Comparison of ENCODE assay signal across 32 cellular contexts in the genomic region with DNA sequence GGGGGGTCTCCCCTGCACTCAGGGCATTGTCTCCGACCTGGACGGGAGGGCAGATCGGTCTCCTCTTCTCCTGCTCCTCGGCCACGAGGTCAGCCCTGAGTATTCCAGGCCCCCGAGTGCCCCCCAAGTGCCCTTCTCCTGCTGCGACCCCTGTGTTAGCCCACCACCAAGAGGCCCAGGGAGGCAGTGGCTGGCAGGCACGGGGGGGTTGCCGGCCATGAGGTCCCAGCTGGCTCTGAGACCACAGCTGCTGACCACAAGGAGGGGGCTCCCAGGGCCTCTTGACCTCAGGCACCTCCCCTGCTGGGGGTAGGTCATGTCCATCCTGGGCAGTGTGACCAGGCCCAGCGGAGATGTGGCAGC.
"Had no signal": no experiment of that assay in that cellular context is flagged by ENCODE, and none has a peak within 500 bp of the region (broad histone marks: within the 10 kb centered on the region; RNA-seq: fewer than 3 reads in every experiment).

No MANE protein-coding gene starts in this region.

- H3K27ac Mint-ChIP-seq: activated B cell treated with CpG ODN at 0.5 μM for 24 hours; activated CD4-positive, alpha-beta T cell treated with anti-CD3 and anti-CD28 coated beads, Interleukin-2, amount 10 ng/mL, durations not matched to agents 24 days and 14 days; activated CD8-positive, alpha-beta memory T cell treated with anti-CD3 and anti-CD28 coated beads, Interleukin-2, amount 10 ng/mL, durations not matched to agents 7 days and 5 days; activated naive CD4-positive, alpha-beta T cell treated with anti-CD3 and anti-CD28 coated beads, Interleukin-2, amount 50 U/mL, for 72 hours; activated naive CD8-positive, alpha-beta T cell treated with anti-CD3 and anti-CD28 coated beads, Interleukin-2, amount 50 U/mL, for 24 hours; activated T-cell treated with anti-CD3 and anti-CD28 coated beads, Interleukin-2, amount 50 U/mL, for 24 hours; activated T-helper 1 cell treated with anti-CD3 and anti-CD28 coated beads, Interleukin-12 subunit alpha, Interleukin-12 subunit beta, Interleukin-2, Interleukin-4 antibody, amounts not matched to agents 30 ng/mL and 10 ng/mL and 1 ng/mL, durations not matched to agents 14 hours and 24 hours and 36 hours; T-cell had no signal

- H3K4me3 Mint-ChIP-seq: activated B cell treated with CpG ODN at 0.5 μM for 24 hours; activated CD4-positive, alpha-beta T cell treated with anti-CD3 and anti-CD28 coated beads, Interleukin-2, amount 10 ng/mL, durations not matched to agents 24 days and 14 days; activated CD8-positive, alpha-beta memory T cell treated with anti-CD3 and anti-CD28 coated beads, Interleukin-2, amount 10 ng/mL, durations not matched to agents 7 days and 5 days; activated naive CD8-positive, alpha-beta T cell treated with anti-CD3 and anti-CD28 coated beads, Interleukin-2, amount 50 U/mL, for 24 hours; activated T-cell treated with anti-CD3 and anti-CD28 coated beads, Interleukin-2, amount 50 U/mL, for 24 hours; activated T-helper 1 cell treated with anti-CD3 and anti-CD28 coated beads, Interleukin-12 subunit alpha, Interleukin-12 subunit beta, Interleukin-2, Interleukin-4 antibody, amounts not matched to agents 30 ng/mL and 10 ng/mL and 1 ng/mL, durations not matched to agents 14 hours and 24 hours and 36 hours; brain; central memory CD8-positive, alpha-beta T cell; T-cell had no signal

- H3K9me3 Mint-ChIP-seq: activated CD4-positive, alpha-beta T cell treated with anti-CD3 and anti-CD28 coated beads, Interleukin-2, amount 10 ng/mL, durations not matched to agents 24 days and 14 days; activated naive CD4-positive, alpha-beta T cell treated with anti-CD3 and anti-CD28 coated beads, Interleukin-2, amount 50 U/mL, for 72 hours; activated naive CD8-positive, alpha-beta T cell treated with anti-CD3 and anti-CD28 coated beads, Interleukin-2, amount 50 U/mL, for 24 hours; activated T-cell treated with anti-CD3 and anti-CD28 coated beads, Interleukin-2, amount 50 U/mL, for 24 hours; central memory CD8-positive, alpha-beta T cell had no signal

- H3K4me1 Mint-ChIP-seq: activated B cell treated with CpG ODN at 0.5 μM for 24 hours; activated CD4-positive, alpha-beta T cell treated with anti-CD3 and anti-CD28 coated beads, Interleukin-2, amount 10 ng/mL, durations not matched to agents 24 days and 14 days; activated CD8-positive, alpha-beta memory T cell treated with anti-CD3 and anti-CD28 coated beads, Interleukin-2, amount 10 ng/mL, durations not matched to agents 7 days and 5 days; activated naive CD8-positive, alpha-beta T cell treated with anti-CD3 and anti-CD28 coated beads, Interleukin-2, amount 50 U/mL, for 24 hours; central memory CD8-positive, alpha-beta T cell; T-cell had no signal

- H3K4me3 ChIP-seq: SK-N-MC had no signal

- FAIRE-seq: astrocyte, TTC549 had no signal

- ATAC-seq: activated CD8-positive, alpha-beta memory T cell treated with anti-CD3 and anti-CD28 coated beads, Interleukin-2, amount 10 ng/mL, durations not matched to agents 7 days and 5 days; activated naive CD4-positive, alpha-beta T cell treated with anti-CD3 and anti-CD28 coated beads, Interleukin-2, amount 50 U/mL, for 72 hours; activated naive CD8-positive, alpha-beta T cell treated with anti-CD3 and anti-CD28 coated beads, Interleukin-2, amount 50 U/mL, for 24 hours; Panc1; Right ventricle myocardium inferior; T-cell had no signal

- H3K27me3 Mint-ChIP-seq: activated B cell treated with CpG ODN at 0.5 μM for 24 hours; activated CD4-positive, alpha-beta T cell treated with anti-CD3 and anti-CD28 coated beads, Interleukin-2, amount 10 ng/mL, durations not matched to agents 24 days and 14 days had no signal

- H3K27ac ChIP-seq: SK-N-MC had no signal

- DNase-seq: activated B cell treated with CpG ODN at 0.5 μM for 24 hours; activated CD4-positive, alpha-beta T cell treated with anti-CD3 and anti-CD28 coated beads for 1 hour; activated CD4-positive, alpha-beta T cell treated with anti-CD3 and anti-CD28 coated beads, Interleukin-2, amount 10 ng/mL, durations not matched to agents 24 days and 14 days; activated CD4-positive, alpha-beta T cell treated with anti-CD3 and anti-CD28 coated beads, Interleukin-2, amount 50 U/mL, for 48 hours; activated CD8-positive, alpha-beta memory T cell treated with anti-CD3 and anti-CD28 coated beads, Interleukin-2, amount 10 ng/mL, durations not matched to agents 7 days and 5 days; activated effector memory CD4-positive, alpha-beta T cell treated with anti-CD3 and anti-CD28 coated beads, Interleukin-2, amount 50 U/mL, for 16 hours; activated naive CD4-positive, alpha-beta T cell treated with Interleukin-2 at 50 U/mL for 16 hours; activated naive CD8-positive, alpha-beta T cell treated with anti-CD3 and anti-CD28 coated beads, Interleukin-2, amount 50 U/mL, for 24 hours; activated T-cell treated with anti-CD3 and anti-CD28 coated beads, Interleukin-2, amount 50 U/mL, for 24 hours; amniotic stem cell; NCI-H1092; NCI-H1417; NCI-H1930; NCI-H2107; NCI-H345; NCI-H510A; NCI-H526 treated with DMSO at 0.1 percent for 48 hours; NCI-H82; OCI-M1; RPMI8226; T-cell; T-helper 2 cell; T1000 had no signal

- H3K36me3 Mint-ChIP-seq: activated CD8-positive, alpha-beta memory T cell treated with anti-CD3 and anti-CD28 coated beads, Interleukin-2, amount 10 ng/mL, durations not matched to agents 7 days and 5 days; activated naive CD4-positive, alpha-beta T cell treated with anti-CD3 and anti-CD28 coated beads, Interleukin-2, amount 50 U/mL, for 72 hours; brain; T-cell had no signal
